1 cellular context compared by ENCODE assay signal in the genomic region with DNA sequence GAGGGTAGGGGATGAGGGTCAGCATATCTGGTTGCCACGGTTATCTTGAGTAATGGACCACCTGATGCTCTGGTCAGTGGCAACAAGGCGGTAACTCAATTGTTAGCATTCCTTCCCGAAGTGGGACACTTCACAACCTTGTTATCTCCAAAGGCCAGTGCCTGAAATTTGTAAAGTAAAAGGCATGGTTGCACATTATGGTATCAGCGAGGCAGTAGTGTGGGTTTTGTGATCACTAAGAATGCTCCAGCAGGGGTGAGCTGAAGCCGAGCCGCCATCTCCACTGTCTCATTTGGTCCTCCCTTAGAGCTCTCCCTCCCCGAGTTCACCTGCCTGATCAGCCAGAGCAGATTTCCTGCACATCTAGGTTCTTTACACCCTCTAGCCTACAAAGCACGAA.
TF ChIP-seq lines count a peak whose summit lies in the region.

No MANE protein-coding gene starts in this region.

TF ChIP-seq in WTC11, 78 proteins besides CTCF, POLR2A, EP300 and RAD21 (continued from another document):
- TF ChIP-seq, protein P1, sequence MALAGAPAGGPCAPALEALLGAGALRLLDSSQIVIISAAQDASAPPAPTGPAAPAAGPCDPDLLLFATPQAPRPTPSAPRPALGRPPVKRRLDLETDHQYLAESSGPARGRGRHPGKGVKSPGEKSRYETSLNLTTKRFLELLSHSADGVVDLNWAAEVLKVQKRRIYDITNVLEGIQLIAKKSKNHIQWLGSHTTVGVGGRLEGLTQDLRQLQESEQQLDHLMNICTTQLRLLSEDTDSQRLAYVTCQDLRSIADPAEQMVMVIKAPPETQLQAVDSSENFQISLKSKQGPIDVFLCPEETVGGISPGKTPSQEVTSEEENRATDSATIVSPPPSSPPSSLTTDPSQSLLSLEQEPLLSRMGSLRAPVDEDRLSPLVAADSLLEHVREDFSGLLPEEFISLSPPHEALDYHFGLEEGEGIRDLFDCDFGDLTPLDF (CRISPR knock-in tag; IDR thresholded peaks at IDR 0.05), result no peak
- TF ChIP-seq ELF4 (CRISPR knock-in tag; IDR thresholded peaks at IDR 0.05; ENCODE audit: low read depth) (no peak), CREB1 (CRISPR knock-in tag; IDR thresholded peaks at IDR 0.05) (no peak), GRHL2 (CRISPR knock-in tag; IDR thresholded peaks at IDR 0.05; ENCODE audit: insufficient replicate concordance, severe bottlenecking) (no peak), FOXK1 (CRISPR knock-in tag; IDR thresholded peaks at IDR 0.05) (no peak), KAT7 (CRISPR knock-in tag; IDR thresholded peaks at IDR 0.05; ENCODE audit: borderline replicate concordance) (no peak), ZBTB21 (CRISPR knock-in tag; IDR thresholded peaks at IDR 0.05; ENCODE audit: borderline replicate concordance) (no peak), SP1 (CRISPR knock-in tag; conservative IDR thresholded peaks at IDR 0.05) (no peak; the same call in 1 of the 2 replicates), ZNF416 (CRISPR knock-in tag; IDR thresholded peaks at IDR 0.05) (no peak), RORB (CRISPR knock-in tag; IDR thresholded peaks at IDR 0.05) (no peak), JAZF1 (CRISPR knock-in tag; IDR thresholded peaks at IDR 0.05) (no peak), ZNF317 (CRISPR knock-in tag; IDR thresholded peaks at IDR 0.05; ENCODE audit: borderline replicate concordance, low read depth) (no peak), CREM (CRISPR knock-in tag; IDR thresholded peaks at IDR 0.05) (no peak)
- TF ChIP-seq, protein P2, sequence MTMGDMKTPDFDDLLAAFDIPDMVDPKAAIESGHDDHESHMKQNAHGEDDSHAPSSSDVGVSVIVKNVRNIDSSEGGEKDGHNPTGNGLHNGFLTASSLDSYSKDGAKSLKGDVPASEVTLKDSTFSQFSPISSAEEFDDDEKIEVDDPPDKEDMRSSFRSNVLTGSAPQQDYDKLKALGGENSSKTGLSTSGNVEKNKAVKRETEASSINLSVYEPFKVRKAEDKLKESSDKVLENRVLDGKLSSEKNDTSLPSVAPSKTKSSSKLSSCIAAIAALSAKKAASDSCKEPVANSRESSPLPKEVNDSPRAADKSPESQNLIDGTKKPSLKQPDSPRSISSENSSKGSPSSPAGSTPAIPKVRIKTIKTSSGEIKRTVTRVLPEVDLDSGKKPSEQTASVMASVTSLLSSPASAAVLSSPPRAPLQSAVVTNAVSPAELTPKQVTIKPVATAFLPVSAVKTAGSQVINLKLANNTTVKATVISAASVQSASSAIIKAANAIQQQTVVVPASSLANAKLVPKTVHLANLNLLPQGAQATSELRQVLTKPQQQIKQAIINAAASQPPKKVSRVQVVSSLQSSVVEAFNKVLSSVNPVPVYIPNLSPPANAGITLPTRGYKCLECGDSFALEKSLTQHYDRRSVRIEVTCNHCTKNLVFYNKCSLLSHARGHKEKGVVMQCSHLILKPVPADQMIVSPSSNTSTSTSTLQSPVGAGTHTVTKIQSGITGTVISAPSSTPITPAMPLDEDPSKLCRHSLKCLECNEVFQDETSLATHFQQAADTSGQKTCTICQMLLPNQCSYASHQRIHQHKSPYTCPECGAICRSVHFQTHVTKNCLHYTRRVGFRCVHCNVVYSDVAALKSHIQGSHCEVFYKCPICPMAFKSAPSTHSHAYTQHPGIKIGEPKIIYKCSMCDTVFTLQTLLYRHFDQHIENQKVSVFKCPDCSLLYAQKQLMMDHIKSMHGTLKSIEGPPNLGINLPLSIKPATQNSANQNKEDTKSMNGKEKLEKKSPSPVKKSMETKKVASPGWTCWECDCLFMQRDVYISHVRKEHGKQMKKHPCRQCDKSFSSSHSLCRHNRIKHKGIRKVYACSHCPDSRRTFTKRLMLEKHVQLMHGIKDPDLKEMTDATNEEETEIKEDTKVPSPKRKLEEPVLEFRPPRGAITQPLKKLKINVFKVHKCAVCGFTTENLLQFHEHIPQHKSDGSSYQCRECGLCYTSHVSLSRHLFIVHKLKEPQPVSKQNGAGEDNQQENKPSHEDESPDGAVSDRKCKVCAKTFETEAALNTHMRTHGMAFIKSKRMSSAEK (CRISPR knock-in tag; IDR thresholded peaks at IDR 0.05; ENCODE audit: borderline replicate concordance), result no peak
- TF ChIP-seq, protein P3, sequence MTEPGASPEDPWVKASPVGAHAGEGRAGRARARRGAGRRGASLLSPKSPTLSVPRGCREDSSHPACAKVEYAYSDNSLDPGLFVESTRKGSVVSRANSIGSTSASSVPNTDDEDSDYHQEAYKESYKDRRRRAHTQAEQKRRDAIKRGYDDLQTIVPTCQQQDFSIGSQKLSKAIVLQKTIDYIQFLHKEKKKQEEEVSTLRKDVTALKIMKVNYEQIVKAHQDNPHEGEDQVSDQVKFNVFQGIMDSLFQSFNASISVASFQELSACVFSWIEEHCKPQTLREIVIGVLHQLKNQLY (CRISPR knock-in tag; IDR thresholded peaks at IDR 0.05), result no peak
- TF ChIP-seq, protein P4, sequence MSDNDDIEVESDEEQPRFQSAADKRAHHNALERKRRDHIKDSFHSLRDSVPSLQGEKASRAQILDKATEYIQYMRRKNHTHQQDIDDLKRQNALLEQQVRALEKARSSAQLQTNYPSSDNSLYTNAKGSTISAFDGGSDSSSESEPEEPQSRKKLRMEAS (CRISPR knock-in tag; IDR thresholded peaks at IDR 0.05), result no peak
